23 cellular contexts compared by ENCODE assay signal in the genomic region with DNA sequence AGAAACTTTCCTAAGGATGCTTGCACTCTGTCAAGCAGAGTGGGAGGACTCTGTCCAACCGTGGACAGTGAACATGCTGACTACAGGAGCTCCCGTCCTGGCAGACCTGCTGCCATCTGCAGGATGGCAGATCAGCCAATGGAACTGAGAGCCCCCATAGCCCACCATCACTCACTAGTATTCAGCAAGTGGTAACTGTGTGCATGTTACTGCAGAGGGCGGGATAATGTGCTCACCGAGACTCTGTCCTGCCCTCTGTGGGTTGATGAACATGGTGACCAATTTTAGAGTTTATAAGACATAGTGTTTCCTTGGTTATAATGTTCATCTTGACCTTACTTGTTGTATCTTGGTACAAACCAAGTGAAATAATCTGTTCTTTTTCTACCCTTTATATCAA. TPM values are rescaled to one million over a fixed set of nuclear protein-coding genes. Genes with fewer than 3 reads are reported as not detected.
A peak's percentile ranks its signal among the peaks of the same experiment; 100 is the strongest.
DNase-seq lines count a peak whose midpoint lies in the region; ATAC-seq, FAIRE-seq and TF ChIP-seq lines count a peak whose summit lies in the region.
"Had no signal": no experiment of that assay in that cellular context is flagged by ENCODE, and none has a peak within 500 bp of the region (broad histone marks: within the 10 kb centered on the region; RNA-seq: fewer than 3 reads in every experiment).

No MANE protein-coding gene starts in this region.

- H3K9me3 ChIP-seq in HepG2 (ENCODE audit: low read length) (no peaks in the 10 kb centered on the region), right lobe of liver (no peaks in the 10 kb centered on the region), K562 (replicated peaks; ENCODE audit: control insufficient read depth, insufficient read depth, low read depth, low read length) (no peaks in the 10 kb centered on the region), Peyer's patch (no peaks in the 10 kb centered on the region)
- H3K9me3 ChIP-seq: A549; BLaER1 treated with 17β-estradiol and CSF1 and Interleukin-3, amounts not matched to agents 10 nM and 100 nM; Caco-2 had no signal

- no peak overlapping the region for H3K4me2 ChIP-seq in HepG2 (ENCODE audit: low read depth, low read length)
- H3K4me2 ChIP-seq in K562 (ENCODE audit: insufficient read depth, low read length): no peak overlapping the region
- H3K4me2 ChIP-seq: A549; BLaER1 treated with 17β-estradiol and CSF1 and Interleukin-3, amounts not matched to agents 10 nM and 100 nM had no signal

- H3K9me1 ChIP-seq in K562 (ENCODE audit: control insufficient read depth, insufficient read depth, low read length): no peaks in the 10 kb centered on the region

- no TSS peak for BruUV-seq in HepG2 (replicated peaks; lab: Mats Ljungman, UMichigan)
- BruUV-seq in K562 (replicated peaks; lab: Mats Ljungman, UMichigan): no TSS peak

- H3K27ac ChIP-seq in HepG2 (ENCODE audit: extremely low read length, insufficient read depth, low read length) (no peak overlapping the region), right lobe of liver (no peak overlapping the region), K562 (ENCODE audit: extremely low read depth, low read depth, low read length) (no peak overlapping the region), Peyer's patch (no peak overlapping the region)
- H3K27ac ChIP-seq: 22Rv1; A549; BLaER1 treated with 17β-estradiol and CSF1 and Interleukin-3, amounts not matched to agents 10 nM and 100 nM; C4-2B had no signal

- CTCF ChIA-PET in HepG2 (lab: Yijun Ruan, JAX; ENCODE audit: low intra/inter-chr PET ratio, low total read pairs): interaction anchor here (1.0 kb wide), 1 partner anchor 45 kb away, joined by 3 read pairs; no protein-coding TSS in a partner anchor
- CTCF ChIA-PET in K562 (lab: Yijun Ruan, JAX; ENCODE audit: low intra/inter-chr PET ratio): no interaction called here

- ATAC-seq in HepG2 (no peak), right lobe of liver (no peak), K562 (peak; percentile 38), GM18505 (IDR thresholded peaks at IDR 0.05; ENCODE audit: unreplicated experiment) (no peak)
- ATAC-seq in naive thymus-derived CD8-positive, alpha-beta T cell: no peak
- ATAC-seq: CD8-positive, alpha-beta T cell had no signal

- H3K27me3 Mint-ChIP-seq in naive thymus-derived CD8-positive, alpha-beta T cell: peaks cover 2 to 18% (median 3%) of the 10 kb centered on the region in 5 donors

- DNase-seq in HepG2 (ENCODE audit: low spot score) (no peak), right lobe of liver (no peak), K562 (ENCODE audit: extremely low read depth in 1 of 4, low spot score in 3 of 4) (no peak), kidney epithelial cell (ENCODE audit: low read depth) (no peak), Peyer's patch (no peak)
- no peak for DNase-seq in naive thymus-derived CD8-positive, alpha-beta T cell
- DNase-seq: AML-193; Caco-2; Calu3; CD4-positive, alpha-beta T cell; CD8-positive, alpha-beta T cell; DMS79 treated with DMSO at 0.1 percent for 48 hours; GF-D8 had no signal

- no peak for TF ChIP-seq CTCF in HepG2 (CRISPR knock-in tag; IDR thresholded peaks at IDR 0.05)
- no peak for TF ChIP-seq CTCF in right lobe of liver (IDR thresholded peaks at IDR 0.05)
- TF ChIP-seq CTCF in K562 (IDR thresholded peaks at IDR 0.05 in 2 of 3, conservative IDR thresholded peaks at IDR 0.05 in 1 of 3; ENCODE audit: insufficient read depth in 2 of 3, low read depth in 1 of 3, low read length in 3 of 3): peak in 1 of 3 experiments; percentile 3; a peak in 1 of 6 replicates
- peak; percentile 4 for TF ChIP-seq CTCF in kidney epithelial cell (IDR thresholded peaks at IDR 0.05; ENCODE audit: insufficient read depth, low read length, poor library complexity, severe bottlenecking)
- TF ChIP-seq CTCF in Peyer's patch (IDR thresholded peaks at IDR 0.05): no peak

- H3K4me1 Mint-ChIP-seq in naive thymus-derived CD8-positive, alpha-beta T cell: peaks cover 0 to 1% (median 0%) of the 10 kb centered on the region in 4 donors
- H3K4me1 Mint-ChIP-seq: B cell had no signal

- peaks cover 2 to 17% of the 10 kb centered on the region in 2 experiments for H3K27me3 ChIP-seq in HepG2 (ENCODE audit: control insufficient read depth in 1 of 2, insufficient read depth in 2 of 2, low read length in 2 of 2)
- H3K27me3 ChIP-seq in right lobe of liver: no peaks in the 10 kb centered on the region
- no peaks in the 10 kb centered on the region for H3K27me3 ChIP-seq in K562 (ENCODE audit: control insufficient read depth in 2 of 2, insufficient read depth in 2 of 2, low read length in 2 of 2)
- H3K27me3 ChIP-seq in kidney epithelial cell (ENCODE audit: control insufficient read depth, insufficient read depth, low read length): peaks cover 9% of the 10 kb centered on the region
- no peaks in the 10 kb centered on the region for H3K27me3 ChIP-seq in Peyer's patch
- H3K27me3 ChIP-seq: BLaER1 treated with 17β-estradiol and CSF1 and Interleukin-3, amounts not matched to agents 10 nM and 100 nM had no signal

- H3K9ac ChIP-seq in HepG2 (ENCODE audit: insufficient read depth, low read depth, low read length) (no peak overlapping the region), K562 (ENCODE audit: insufficient read depth in 1 of 2, low read depth in 2 of 2, low read length in 2 of 2) (0 out of 4 replicates have a peak overlapping the region, but pooled peaks of 1 of the 2 experiments have one; percentile 8)
- H3K9ac ChIP-seq: BLaER1 treated with 17β-estradiol and CSF1 and Interleukin-3, amounts not matched to agents 10 nM and 100 nM had no signal

- in situ Hi-C loops in HepG2 (cut with HindIII; ENCODE audit: extremely low pct_ligation_motif_present, low pct_unique_long_range_greater_than_20kb): no loop called here
- in situ Hi-C loops in K562 (cut with MboI): no loop called here

- POLR2A ChIA-PET in HepG2 (lab: Yijun Ruan, JAX) (no interaction called here), K562 (lab: Yijun Ruan, JAX) (no interaction called here)
- POLR2A ChIA-PET in naive thymus-derived CD8-positive, alpha-beta T cell (lab: Charles Lee): no interaction called here

- FAIRE-seq in HepG2 (lab: Jason Lieb, UNC) (no peak), K562 (lab: Jason Lieb, UNC) (peak; percentile 26)
- FAIRE-seq: A549, D721Med, G401.6, GM12891, GM18507 had no signal

- H3K4me3 ChIP-seq in HepG2 (replicated peaks in 1 of 3; ENCODE audit: insufficient read depth in 1 of 3, low read depth in 2 of 3, low read length in 3 of 3) (no peak overlapping the region), right lobe of liver (no peak overlapping the region), K562 (no peak overlapping the region), kidney epithelial cell (ENCODE audit: low read depth, low read length) (no peak overlapping the region), Peyer's patch (no peak overlapping the region)
- H3K4me3 ChIP-seq: A549; BLaER1 treated with 17β-estradiol and CSF1 and Interleukin-3, amounts not matched to agents 10 nM and 100 nM had no signal

- H2AFZ ChIP-seq in HepG2 (ENCODE audit: low read length): no peak overlapping the region
- H2AFZ ChIP-seq in K562 (ENCODE audit: low read depth, low read length): no peak overlapping the region

- peak overlapping the region in 1 of 10 donors; percentile 4 for H3K27ac Mint-ChIP-seq in naive thymus-derived CD8-positive, alpha-beta T cell
- H3K27ac Mint-ChIP-seq: B cell; CD4-positive, alpha-beta T cell; CD8-positive, alpha-beta T cell had no signal

- TF ChIP-seq EP300 in HepG2 (IDR thresholded peaks at IDR 0.05; ENCODE audit: low read depth in 2 of 2, low read length in 2 of 2): no peak
- TF ChIP-seq EP300 in HepG2 (CRISPR knock-in tag; IDR thresholded peaks at IDR 0.05; ENCODE audit: borderline replicate concordance): no peak
- no peak for TF ChIP-seq EP300 in K562 (IDR thresholded peaks at IDR 0.05; ENCODE audit: low read length)

- 17% methylated on average over 3 of the region's 4 CpGs for WGBS in HepG2 (ENCODE audit: low lambda C conversion rate)
- 64% methylated on average over 3 of the region's 4 CpGs for WGBS in right lobe of liver (ENCODE audit: insufficient coverage, low coverage, low lambda C conversion rate, missing lambda C conversion rate)
- 44% methylated on average over 4 of the region's 4 CpGs for WGBS in K562 (ENCODE audit: insufficient coverage, low coverage, missing lambda C conversion rate)

- H3K9me3 Mint-ChIP-seq in naive thymus-derived CD8-positive, alpha-beta T cell: no peaks in the 10 kb centered on the region
- H3K9me3 Mint-ChIP-seq: CD4-positive, alpha-beta T cell; CD8-positive, alpha-beta T cell had no signal

- no peaks in the 10 kb centered on the region for H3K36me3 Mint-ChIP-seq in naive thymus-derived CD8-positive, alpha-beta T cell
- H3K36me3 Mint-ChIP-seq: CD8-positive, alpha-beta T cell had no signal

- intact Hi-C loops in HepG2 (cut with micrococcal nuclease; ENCODE audit: unreplicated experiment): no loop called here
- intact Hi-C loops in right lobe of liver (cut with DNase I): no loop called here
- intact Hi-C loops in K562 (cut with micrococcal nuclease): no loop called here

- no peak overlapping the region for H3K4me3 Mint-ChIP-seq in naive thymus-derived CD8-positive, alpha-beta T cell
- H3K4me3 Mint-ChIP-seq: B cell; CD4-positive, alpha-beta T cell; CD8-positive, alpha-beta T cell had no signal

- H3K36me3 ChIP-seq in HepG2 (replicated peaks in 1 of 2; ENCODE audit: control insufficient read depth in 1 of 2, insufficient read depth in 2 of 2, low read length in 2 of 2): no peaks in the 10 kb centered on the region
- H3K36me3 ChIP-seq in right lobe of liver: no peaks in the 10 kb centered on the region
- no peaks in the 10 kb centered on the region for H3K36me3 ChIP-seq in K562 (ENCODE audit: control insufficient read depth, insufficient read depth, low read length)
- no peaks in the 10 kb centered on the region for H3K36me3 ChIP-seq in kidney epithelial cell (ENCODE audit: control insufficient read depth, insufficient read depth, low read length)
- H3K36me3 ChIP-seq in Peyer's patch: no peaks in the 10 kb centered on the region
- H3K36me3 ChIP-seq: BLaER1 treated with 17β-estradiol and CSF1 and Interleukin-3, amounts not matched to agents 10 nM and 100 nM had no signal

- H4K20me1 ChIP-seq in HepG2 (ENCODE audit: insufficient read depth, low read length) (no peaks in the 10 kb centered on the region), K562 (replicated peaks; ENCODE audit: control insufficient read depth, insufficient read depth, low read length) (0 out of 2 replicates have a peak, but pooled peaks cover 3% of the 10 kb centered on the region)
- H4K20me1 ChIP-seq: BLaER1 treated with 17β-estradiol and CSF1 and Interleukin-3, amounts not matched to agents 10 nM and 100 nM had no signal

- H3K4me1 ChIP-seq in HepG2 (ENCODE audit: insufficient read depth, low read length) (no peaks in the 10 kb centered on the region), right lobe of liver (no peaks in the 10 kb centered on the region), K562 (replicated peaks in 1 of 2; ENCODE audit: control insufficient read depth in 2 of 2, insufficient read depth in 2 of 2, low read length in 2 of 2) (peaks cover 9 to 10% of the 10 kb centered on the region in 2 experiments), Peyer's patch (no peaks in the 10 kb centered on the region)
- H3K4me1 ChIP-seq: A549; BLaER1 treated with 17β-estradiol and CSF1 and Interleukin-3, amounts not matched to agents 10 nM and 100 nM; Caco-2 had no signal

- H3K79me2 ChIP-seq in HepG2 (ENCODE audit: insufficient read depth, low read length): no peaks in the 10 kb centered on the region
- no peaks in the 10 kb centered on the region for H3K79me2 ChIP-seq in K562 (ENCODE audit: control insufficient read depth, insufficient read depth, low read length)

- TF ChIP-seq POLR2A in HepG2 (IDR thresholded peaks at IDR 0.05; ENCODE audit: insufficient read depth in 1 of 2, low read depth in 2 of 2, low read length in 2 of 2) (no peak), right lobe of liver (IDR thresholded peaks at IDR 0.05) (no peak), K562 (conservative IDR thresholded peaks at IDR 0.05) (no peak), Peyer's patch (IDR thresholded peaks at IDR 0.05) (no peak), GM18505 (IDR thresholded peaks at IDR 0.05; ENCODE audit: borderline replicate concordance, extremely low read depth, insufficient read depth, insufficient read length) (no peak)

- TF ChIP-seq RAD21 in HepG2 (CRISPR knock-in tag; IDR thresholded peaks at IDR 0.05) (no peak), K562 (CRISPR knock-in tag; conservative IDR thresholded peaks at IDR 0.05 in 1 of 2, IDR thresholded peaks at IDR 0.05 in 1 of 2) (no peak; a peak in 1 of 4 replicates)

RNA-seq across cellular contexts. Expression of a gene that starts 11.5 kb away (rescaled TPM):
- 0.07 TPM in 1 of 2 replicates, not detected in the other for total RNA-seq in HepG2 (2016; rRNA removed; fragmentation: Illumina TruSeq; extraction: Trizol)
- total RNA-seq in HepG2 (2016; cell fraction: cytosol; rRNA removed; fragmentation: Illumina TruSeq; extraction: Trizol; ENCODE audit: low read depth): not detected in 2 replicates
- 0.11 TPM in 1 of 2 replicates, not detected in the other for total RNA-seq in HepG2 (2016; cell fraction: insoluble cytoplasmic fraction; rRNA removed; fragmentation: Illumina TruSeq; extraction: Trizol)
- not detected in 2 replicates for total RNA-seq in HepG2 (2016; cell fraction: membrane; rRNA removed; fragmentation: Illumina TruSeq; extraction: Trizol)
- 0.25 and 0.37 TPM in 2 replicates for total RNA-seq in HepG2 (2016; cell fraction: nucleus; rRNA removed; fragmentation: Illumina TruSeq; extraction: Trizol)
- 0.10 and 0.15 TPM in 2 replicates for polyA plus RNA-seq in HepG2 (2011; rRNA removed)
- 0.05 and 0.06 TPM in 2 replicates for polyA plus RNA-seq in HepG2 (2011; cell fraction: cytosol; rRNA removed)
- 0.11 and 0.23 TPM in 2 replicates for polyA plus RNA-seq in HepG2 (2011; cell fraction: nucleus; rRNA removed)
- 0.08 and 0.20 TPM in 2 replicates for polyA plus RNA-seq in HepG2 (2012)
- polyA plus RNA-seq in HepG2 (2016; cell fraction: cytosol; fragmentation: Illumina TruSeq; extraction: Trizol; ENCODE audit: low read depth): not detected in 2 replicates
- not detected in 2 replicates for polyA plus RNA-seq in HepG2 (2016; cell fraction: insoluble cytoplasmic fraction; fragmentation: Illumina TruSeq; extraction: Trizol; ENCODE audit: low read depth)
- polyA plus RNA-seq in HepG2 (2016; cell fraction: membrane; fragmentation: Illumina TruSeq; extraction: Trizol; ENCODE audit: low read depth): 0.11 TPM in 1 of 2 replicates, not detected in the other
- polyA plus RNA-seq in HepG2 (2016; cell fraction: nucleus; fragmentation: Illumina TruSeq; extraction: Trizol; ENCODE audit: insufficient read depth, low read depth): not detected in 2 replicates
- 0.08 and 0.75 TPM in 2 replicates for polyA minus RNA-seq in HepG2 (2011; rRNA and poly(A)+ RNA removed; ENCODE audit: low replicate concordance)
- not detected in 2 replicates for polyA minus RNA-seq in HepG2 (2011; cell fraction: cytosol; rRNA and poly(A)+ RNA removed)
- polyA minus RNA-seq in HepG2 (2011; cell fraction: nucleus; rRNA and poly(A)+ RNA removed): 0.90 and 1.2 TPM in 2 replicates
- total RNA-seq in right lobe of liver: under 1 TPM in 5 of 6 experiments, not detected in 1; 0.18 to 0.39 (median 0.25) TPM
- total RNA-seq in K562 (2011; cell fraction: chromatin; rRNA removed; ENCODE audit: low replicate concordance): 1.4 and 3.6 TPM in 2 replicates
- total RNA-seq in K562 (2011; cell fraction: nucleolus; rRNA removed): 3.3 and 4.2 TPM in 2 replicates
- total RNA-seq in K562 (2011; cell fraction: nucleoplasm; rRNA removed): 3.7 and 4.4 TPM in 2 replicates
- total RNA-seq in K562 (2014; rRNA removed): 2.5 and 3.4 TPM in 2 replicates
- 1.4 and 1.8 TPM in 2 replicates for total RNA-seq in K562 (2014; rRNA removed; fragmentation: Illumina TruSeq; extraction: Trizol)
- 1.3 and 1.4 TPM in 2 replicates for total RNA-seq in K562 (2015; rRNA removed; fragmentation: Illumina TruSeq; extraction: Trizol)
- total RNA-seq in K562 (2021): 2.9 and 3.3 TPM in 2 replicates
- 2.2 and 2.4 TPM in 2 replicates for polyA plus RNA-seq in K562 (2011; rRNA removed)
- polyA plus RNA-seq in K562 (2011; cell fraction: cytosol; rRNA removed): 2.4 and 4.0 TPM in 2 replicates
- polyA plus RNA-seq in K562 (2011; cell fraction: nucleus; rRNA removed): 1.2 and 2.2 TPM in 2 replicates
- polyA plus RNA-seq in K562 (2012): 1.6 and 2.7 TPM in 2 replicates
- 2.6 and 3.3 TPM in 2 replicates for polyA plus RNA-seq in K562 (2014; fragmentation: Illumina TruSeq; extraction: Trizol)
- under 1 TPM; 0.06 to 0.17 TPM for polyA plus RNA-seq in K562 (2014; fragmentation: Nextera tagmentation; extraction: Ambion mirVana)
- 2.6 and 4.5 TPM in 2 replicates for polyA plus RNA-seq in K562 (2014; rRNA removed)
- polyA minus RNA-seq in K562 (2011; rRNA and poly(A)+ RNA removed): 0.72 and 1.3 TPM in 2 replicates
- polyA minus RNA-seq in K562 (2011; cell fraction: cytosol; rRNA and poly(A)+ RNA removed): 2.3 and 2.8 TPM in 2 replicates
- polyA minus RNA-seq in K562 (2011; cell fraction: nucleus; rRNA and poly(A)+ RNA removed): 0.56 and 0.81 TPM in 2 replicates
- 0.48 and 0.71 TPM in 2 replicates for total RNA-seq in kidney epithelial cell
- under 1 TPM; 0.33 to 0.44 TPM for total RNA-seq in naive thymus-derived CD8-positive, alpha-beta T cell
- polyA plus RNA-seq in naive thymus-derived CD8-positive, alpha-beta T cell: under 1 TPM in 1 of 3 donors, not detected in 2; 0.09 TPM
- 1 to 10 TPM in 2 of 4 donors, not detected in 2; 1.3 to 1.7 TPM for total RNA-seq in Peyer's patch

RNA-seq across cellular contexts. Expression of a gene that starts 53.6 kb away (rescaled TPM):
- 38.6 and 45.0 TPM in 2 replicates for total RNA-seq in HepG2 (2016; rRNA removed; fragmentation: Illumina TruSeq; extraction: Trizol)
- total RNA-seq in HepG2 (2016; cell fraction: cytosol; rRNA removed; fragmentation: Illumina TruSeq; extraction: Trizol; ENCODE audit: low read depth): 21.1 and 22.8 TPM in 2 replicates
- total RNA-seq in HepG2 (2016; cell fraction: insoluble cytoplasmic fraction; rRNA removed; fragmentation: Illumina TruSeq; extraction: Trizol): 40.9 and 43.5 TPM in 2 replicates
- total RNA-seq in HepG2 (2016; cell fraction: membrane; rRNA removed; fragmentation: Illumina TruSeq; extraction: Trizol): 31.1 and 33.1 TPM in 2 replicates
- 35.1 and 40.6 TPM in 2 replicates for total RNA-seq in HepG2 (2016; cell fraction: nucleus; rRNA removed; fragmentation: Illumina TruSeq; extraction: Trizol)
- 43.6 and 49.3 TPM in 2 replicates for polyA plus RNA-seq in HepG2 (2011; rRNA removed)
- polyA plus RNA-seq in HepG2 (2011; cell fraction: cytosol; rRNA removed): 48.6 and 55.2 TPM in 2 replicates
- polyA plus RNA-seq in HepG2 (2011; cell fraction: nucleus; rRNA removed): 27.3 and 28.8 TPM in 2 replicates
- polyA plus RNA-seq in HepG2 (2012): 15.1 and 17.2 TPM in 2 replicates
- 15.9 and 19.1 TPM in 2 replicates for polyA plus RNA-seq in HepG2 (2016; cell fraction: cytosol; fragmentation: Illumina TruSeq; extraction: Trizol; ENCODE audit: low read depth)
- polyA plus RNA-seq in HepG2 (2016; cell fraction: insoluble cytoplasmic fraction; fragmentation: Illumina TruSeq; extraction: Trizol; ENCODE audit: low read depth): 46.8 and 48.4 TPM in 2 replicates
- 23.9 and 24.2 TPM in 2 replicates for polyA plus RNA-seq in HepG2 (2016; cell fraction: membrane; fragmentation: Illumina TruSeq; extraction: Trizol; ENCODE audit: low read depth)
- 63.6 and 69.2 TPM in 2 replicates for polyA plus RNA-seq in HepG2 (2016; cell fraction: nucleus; fragmentation: Illumina TruSeq; extraction: Trizol; ENCODE audit: insufficient read depth, low read depth)
- 60.8 and 110 TPM in 2 replicates for polyA minus RNA-seq in HepG2 (2011; rRNA and poly(A)+ RNA removed; ENCODE audit: low replicate concordance)
- polyA minus RNA-seq in HepG2 (2011; cell fraction: cytosol; rRNA and poly(A)+ RNA removed): 12.7 and 18.2 TPM in 2 replicates
- 49.6 and 56.1 TPM in 2 replicates for polyA minus RNA-seq in HepG2 (2011; cell fraction: nucleus; rRNA and poly(A)+ RNA removed)
- total RNA-seq in right lobe of liver: 10 to 100 TPM; 10.1 to 18.1 (median 13.9) TPM
- 150 and 300 TPM in 2 replicates for total RNA-seq in K562 (2011; cell fraction: chromatin; rRNA removed; ENCODE audit: low replicate concordance)
- 278 and 303 TPM in 2 replicates for total RNA-seq in K562 (2011; cell fraction: nucleolus; rRNA removed)
- total RNA-seq in K562 (2011; cell fraction: nucleoplasm; rRNA removed): 246 and 254 TPM in 2 replicates
- total RNA-seq in K562 (2014; rRNA removed): 76.9 and 81.2 TPM in 2 replicates
- total RNA-seq in K562 (2014; rRNA removed; fragmentation: Illumina TruSeq; extraction: Trizol): 70.8 and 83.3 TPM in 2 replicates
- 79.4 and 82.9 TPM in 2 replicates for total RNA-seq in K562 (2015; rRNA removed; fragmentation: Illumina TruSeq; extraction: Trizol)
- total RNA-seq in K562 (2021): 76.9 and 77.0 TPM in 2 replicates
- polyA plus RNA-seq in K562 (2011; rRNA removed): 166 and 198 TPM in 2 replicates
- polyA plus RNA-seq in K562 (2011; cell fraction: cytosol; rRNA removed): 146 and 171 TPM in 2 replicates
- polyA plus RNA-seq in K562 (2011; cell fraction: nucleus; rRNA removed): 119 and 128 TPM in 2 replicates
- 60.3 and 72.1 TPM in 2 replicates for polyA plus RNA-seq in K562 (2012)
- polyA plus RNA-seq in K562 (2014; fragmentation: Illumina TruSeq; extraction: Trizol): 77.7 and 80.1 TPM in 2 replicates
- 100 to 1,000 TPM in 1 of 2 experiments, 10 to 100 TPM in 1; 86.1 to 136 TPM for polyA plus RNA-seq in K562 (2014; fragmentation: Nextera tagmentation; extraction: Ambion mirVana)
- 104 and 123 TPM in 2 replicates for polyA plus RNA-seq in K562 (2014; rRNA removed)
- polyA minus RNA-seq in K562 (2011; rRNA and poly(A)+ RNA removed): 111 and 112 TPM in 2 replicates
- polyA minus RNA-seq in K562 (2011; cell fraction: cytosol; rRNA and poly(A)+ RNA removed): 39.2 and 49.7 TPM in 2 replicates
- polyA minus RNA-seq in K562 (2011; cell fraction: nucleus; rRNA and poly(A)+ RNA removed): 104 and 153 TPM in 2 replicates
- total RNA-seq in kidney epithelial cell: 29.5 and 30.7 TPM in 2 replicates
- total RNA-seq in naive thymus-derived CD8-positive, alpha-beta T cell: 10 to 100 TPM; 30.1 to 39.5 TPM
- polyA plus RNA-seq in naive thymus-derived CD8-positive, alpha-beta T cell: 10 to 100 TPM; 29.9 to 41.9 (median 33.8) TPM
- 10 to 100 TPM in 2 of 4 donors, 1 to 10 TPM in 2; 8.3 to 25.9 (median 13.4) TPM for total RNA-seq in Peyer's patch
